9 cellular contexts compared by ENCODE assay signal in the genomic region with DNA sequence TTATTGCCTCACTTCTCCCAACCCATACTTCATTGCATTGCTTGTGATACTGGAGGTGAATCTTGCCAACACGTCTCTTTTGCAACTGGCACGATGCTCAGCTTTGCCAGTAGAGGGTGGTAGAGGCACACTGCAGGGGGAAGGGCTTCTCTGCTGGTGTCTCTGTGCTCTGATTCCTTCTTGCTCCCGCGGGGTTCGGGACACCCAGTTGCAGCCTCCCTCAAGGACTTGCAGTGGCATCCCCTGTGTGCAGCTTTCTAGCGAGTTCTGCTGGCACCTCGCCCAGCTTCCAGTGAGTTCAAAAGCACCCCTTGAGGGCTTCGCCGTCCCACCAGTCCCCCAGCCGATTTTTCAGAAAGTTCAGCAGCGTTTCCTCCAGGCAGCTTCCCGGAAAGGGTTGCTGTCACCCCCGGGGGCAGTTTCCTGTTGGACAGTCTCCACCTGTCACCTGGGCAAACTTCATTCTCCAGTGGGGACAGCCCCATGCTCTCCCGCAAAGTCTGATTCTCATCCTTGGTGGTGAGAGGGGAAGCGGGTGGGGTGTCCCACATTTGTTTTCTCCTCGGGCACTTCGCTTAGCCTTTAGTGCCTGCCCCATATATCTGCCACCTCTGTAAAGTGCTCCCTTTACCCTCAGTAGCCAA. TPM values are rescaled to one million over a fixed set of nuclear protein-coding genes. Genes with fewer than 3 reads are reported as not detected.
DNase-seq lines count a peak whose midpoint lies in the region; ATAC-seq, FAIRE-seq and TF ChIP-seq lines count a peak whose summit lies in the region.
"Had no signal": no experiment of that assay in that cellular context is flagged by ENCODE, and none has a peak within 500 bp of the region (broad histone marks: within the 10 kb centered on the region; RNA-seq: fewer than 3 reads in every experiment).

No MANE protein-coding gene starts in this region.

- peak; percentile 73 for ATAC-seq in HG03521 (IDR thresholded peaks at IDR 0.05; ENCODE audit: unreplicated experiment)
- ATAC-seq in activated CD8-positive, alpha-beta T cell treated with anti-CD3 and anti-CD28 coated beads for 36 hours: peak; percentile 88

- no peak overlapping the region for H3K4ac ChIP-seq in H1 (replicated peaks; ENCODE audit: insufficient read length, low read depth, low read length)

- no peak overlapping the region for H2BK5ac ChIP-seq in H1 (ENCODE audit: low read depth, low read length)

- peak overlapping the region in 1 of 2 experiments; percentile 59; a peak in 3 of 4 replicates for H3K4me2 ChIP-seq in H1 (ENCODE audit: insufficient read depth in 1 of 2, low read depth in 2 of 2, low read length in 2 of 2)

- H3K79me1 ChIP-seq in H1 (ENCODE audit: low read depth, low read length): no peaks in the 10 kb centered on the region

- H2AFZ ChIP-seq in H1 (ENCODE audit: low read length): peak overlapping the region; percentile 87; the same call in 1 of the 2 replicates

- DNase-seq in BJ (ENCODE audit: low read depth) (no peak), GM19238 (ENCODE audit: insufficient read length, low spot score) (peak; percentile 33), NCI-H82 (lab: John Stamatoyannopoulos, UW) (peak; percentile 81), H1 (ENCODE audit: low read depth in 1 of 2, low spot score in 2 of 2) (peak in 1 of 2 experiments; percentile 80)
- DNase-seq in activated CD8-positive, alpha-beta T cell treated with anti-CD3 and anti-CD28 coated beads for 36 hours: peak; percentile 67
- peak; percentile 33 to 34 for DNase-seq in stimulated activated CD8-positive, alpha-beta memory T cell treated with anti-CD3 and anti-CD28 coated beads, Interleukin-7, amount 100 ng/mL, for 4 hours (ENCODE audit: low read depth in 2 of 2)

- TF ChIP-seq CTCF in BJ (IDR thresholded peaks at IDR 0.05; ENCODE audit: insufficient read depth, low read depth, low read length) (peak; percentile 87), H1 (IDR thresholded peaks at IDR 0.05; ENCODE audit: control extremely low read depth in 1 of 3, insufficient read depth in 1 of 3, low read depth in 1 of 3, low read length in 3 of 3) (peak; percentile 93 to 100 (median 99))
- peak; percentile 81 for TF ChIP-seq CTCF in activated CD8-positive, alpha-beta T cell treated with anti-CD3 and anti-CD28 coated beads for 36 hours (IDR thresholded peaks at IDR 0.05)

- H3K27me3 ChIP-seq in BJ (ENCODE audit: control insufficient read depth, insufficient read depth, low read length): no peaks in the 10 kb centered on the region; the same call in 1 of the 2 replicates
- no peaks in the 10 kb centered on the region; a peak in 3 of 7 replicates for H3K27me3 ChIP-seq in H1 (replicated peaks in 1 of 4; ENCODE audit: control insufficient read depth in 3 of 4, extremely low read depth in 1 of 4, insufficient read depth in 3 of 4, low read length in 3 of 4)
- H3K27me3 ChIP-seq in mucosa of rectum (ENCODE audit: control insufficient read depth in 2 of 2, insufficient read depth in 2 of 2, low read length in 2 of 2): peaks cover 12 to 15% of the 10 kb centered on the region in 2 donors

- H3K27ac Mint-ChIP-seq in activated CD8-positive, alpha-beta T cell treated with anti-CD3 and anti-CD28 coated beads for 36 hours: no peak overlapping the region

- POLR2A ChIA-PET in BJ (lab: Charles Lee): no interaction called here
- POLR2A ChIA-PET in activated CD8-positive, alpha-beta T cell treated with anti-CD3 and anti-CD28 coated beads for 36 hours (lab: Charles Lee): no interaction called here
- POLR2A ChIA-PET in H1 (lab: Charles Lee; ENCODE audit: partially characterized antibody): no interaction called here

- TF ChIP-seq POLR2A in H1 (IDR thresholded peaks at IDR 0.05; ENCODE audit: control extremely low read depth in 1 of 2, low read depth in 2 of 2, low read length in 2 of 2): no peak

- H3K9me3 ChIP-seq in H1 (ENCODE audit: insufficient read depth in 2 of 2, low read depth in 1 of 2, low read length in 1 of 2) (no peaks in the 10 kb centered on the region), mucosa of rectum (ENCODE audit: control insufficient read depth in 2 of 2, low read length in 2 of 2) (no peaks in the 10 kb centered on the region)

- H3K23me2 ChIP-seq in H1 (ENCODE audit: low read depth, low read length): no peaks in the 10 kb centered on the region

- H3K4me3 ChIP-seq in BJ (ENCODE audit: low read depth, low read length) (no peak overlapping the region), H1 (ENCODE audit: extremely low read depth in 1 of 4, insufficient read depth in 2 of 4, low read depth in 3 of 4, low read length in 4 of 4) (peak overlapping the region in 1 of 4 experiments; percentile 46; a peak in 2 of 8 replicates), mucosa of rectum (ENCODE audit: low read length in 2 of 2) (peak overlapping the region; percentile 61 to 79)

- H4K91ac ChIP-seq in H1 (replicated peaks; ENCODE audit: insufficient read length, low read length): no peak overlapping the region

- peaks cover 7% of the 10 kb centered on the region for H3K27me3 Mint-ChIP-seq in activated CD8-positive, alpha-beta T cell treated with anti-CD3 and anti-CD28 coated beads for 36 hours

- H3K14ac ChIP-seq in H1 (ENCODE audit: insufficient read length): no peak overlapping the region

- no peak overlapping the region for H3K56ac ChIP-seq in H1 (replicated peaks; ENCODE audit: insufficient read length, low read depth, low read length)

- H3K18ac ChIP-seq in H1 (ENCODE audit: extremely low read depth, low read length): 0 out of 2 replicates have a peak overlapping the region, but pooled peaks have one; percentile 4

- TF ChIP-seq EP300 in H1 (IDR thresholded peaks at IDR 0.05; ENCODE audit: borderline replicate concordance in 1 of 2, low read depth in 2 of 2, low read length in 2 of 2): no peak

- H2BK120ac ChIP-seq in H1 (replicated peaks; ENCODE audit: low read depth, low read length): no peak overlapping the region

- H3K27ac ChIP-seq in H1 (ENCODE audit: low read depth, low read length) (no peak overlapping the region), mucosa of rectum (ENCODE audit: low read depth in 2 of 2, low read length in 2 of 2) (no peak overlapping the region)

- no peak overlapping the region for H2BK15ac ChIP-seq in H1 (ENCODE audit: low read length)

- H3K4me1 Mint-ChIP-seq in activated CD8-positive, alpha-beta T cell treated with anti-CD3 and anti-CD28 coated beads for 36 hours (ENCODE audit: low read depth): peaks cover 18% of the 10 kb centered on the region

- H3K36me3 ChIP-seq in BJ (ENCODE audit: control insufficient read depth, insufficient read depth, low read length): no peaks in the 10 kb centered on the region
- H3K36me3 ChIP-seq in H1 (ENCODE audit: control insufficient read depth in 2 of 4, insufficient read depth in 4 of 4, low read length in 3 of 4): no peaks in the 10 kb centered on the region
- H3K36me3 ChIP-seq in mucosa of rectum (ENCODE audit: control insufficient read depth in 2 of 2, insufficient read depth in 2 of 2, low read length in 2 of 2): no peaks in the 10 kb centered on the region

- H3K36me3 Mint-ChIP-seq in activated CD8-positive, alpha-beta T cell treated with anti-CD3 and anti-CD28 coated beads for 36 hours (ENCODE audit: low read depth): no peaks in the 10 kb centered on the region

- no peaks in the 10 kb centered on the region for H3K9me3 Mint-ChIP-seq in activated CD8-positive, alpha-beta T cell treated with anti-CD3 and anti-CD28 coated beads for 36 hours

- no peaks in the 10 kb centered on the region for H3K79me2 ChIP-seq in H1 (ENCODE audit: control insufficient read depth in 1 of 2, insufficient read depth in 2 of 2, low read length in 2 of 2)

- no peak overlapping the region for H4K5ac ChIP-seq in H1 (ENCODE audit: insufficient read length, low read depth, low read length)

- no peak overlapping the region for H2BK20ac ChIP-seq in H1 (ENCODE audit: low read length)

- intact Hi-C loops in activated CD8-positive, alpha-beta T cell treated with anti-CD3 and anti-CD28 coated beads for 36 hours (cut with micrococcal nuclease): loop anchor here (2.0 to 5.0 kb wide), 3 partner anchors 244 to 384 kb away; no protein-coding TSS in a partner anchor

- H2BK12ac ChIP-seq in H1 (ENCODE audit: low read depth, low read length): no peak overlapping the region

- no peaks in the 10 kb centered on the region for H4K20me1 ChIP-seq in H1 (replicated peaks in 1 of 2; ENCODE audit: control insufficient read depth in 1 of 2, insufficient read depth in 2 of 2, low read length in 2 of 2)

- no peak overlapping the region for H2AK5ac ChIP-seq in H1 (ENCODE audit: low read depth, low read length)

- H3K23ac ChIP-seq in H1 (ENCODE audit: insufficient read length): no peak overlapping the region

- H3K9ac ChIP-seq in H1 (replicated peaks in 1 of 4; ENCODE audit: extremely low read depth in 1 of 4, low read depth in 3 of 4, low read length in 3 of 4) (no peak overlapping the region), mucosa of rectum (ENCODE audit: low read depth in 1 of 2, low read length in 2 of 2) (peak overlapping the region; percentile 58 to 68)

- peaks cover 0 to 2% (median 1%) of the 10 kb centered on the region in 4 experiments; a peak in 2 of 7 replicates for H3K4me1 ChIP-seq in H1 (replicated peaks in 1 of 4; ENCODE audit: control insufficient read depth in 3 of 4, insufficient read depth in 4 of 4, low read length in 3 of 4)
- peaks cover 0 to 3% of the 10 kb centered on the region in 2 donors for H3K4me1 ChIP-seq in mucosa of rectum (ENCODE audit: control insufficient read depth in 2 of 2, insufficient read depth in 2 of 2, low read length in 2 of 2)

- peak overlapping the region; percentile 66 for H3K4me3 Mint-ChIP-seq in activated CD8-positive, alpha-beta T cell treated with anti-CD3 and anti-CD28 coated beads for 36 hours

- CTCF ChIA-PET in BJ (lab: Yijun Ruan, JAX) (interaction anchor here (0.7 to 4.2 kb wide), 13 partner anchors 11 to 666 kb away, joined by 3 to 71 read pairs (median 6); no protein-coding TSS in a partner anchor), H1 (lab: Charles Lee; ENCODE audit: partially characterized antibody) (interaction anchor here (0.6 to 6.6 kb wide), 60 partner anchors 8 to 655 kb away, joined by 3 to 64 read pairs (median 6); partner anchors contain the start of gene MARCO)
- CTCF ChIA-PET in activated CD8-positive, alpha-beta T cell treated with anti-CD3 and anti-CD28 coated beads for 36 hours (lab: Charles Lee): interaction anchor here (0.7 to 4.9 kb wide), 31 partner anchors 9 to 836 kb away, joined by 3 to 48 read pairs (median 4); no protein-coding TSS in a partner anchor

- FAIRE-seq in H1 (lab: Jason Lieb, UNC): peak; percentile 84

- no peak overlapping the region for H4K8ac ChIP-seq in H1 (ENCODE audit: extremely low read depth, insufficient read depth, low read length)

- WGBS in H1 (ENCODE audit: extremely low coverage in 1 of 2, insufficient coverage in 1 of 2, insufficient read length in 1 of 2, insufficient replicate concordance in 2 of 2, low coverage in 1 of 2, low lambda C conversion rate in 2 of 2, missing lambda C conversion rate in 1 of 2), 2 experiments: 51% methylated on average over 17 of the region's 17 CpGs; no CpG with 5 or more reads in 1 of the 2 experiments

- peak; percentile 96 to 97 for TF ChIP-seq RAD21 in H1 (IDR thresholded peaks at IDR 0.05 in 1 of 2, conservative IDR thresholded peaks at IDR 0.05 in 1 of 2; ENCODE audit: low read depth in 2 of 2, low read length in 2 of 2)

RNA-seq across cellular contexts. Expression of gene EN1, which starts 35.4 kb away (rescaled TPM):
- polyA plus RNA-seq in BJ (2011; rRNA removed) (not detected in 2 replicates), H1 (2011; rRNA removed) (not detected in 2 replicates)
- polyA minus RNA-seq in BJ (2011; rRNA and poly(A)+ RNA removed): not detected in 2 replicates
- not detected for total RNA-seq in activated CD8-positive, alpha-beta T cell treated with anti-CD3 and anti-CD28 coated beads for 36 hours
- not detected in 2 replicates for total RNA-seq in H1 (2021; fragmentation: NEBNext Ultra II Directional; extraction: Animal tissue kit (Norgen Biotek cat#: 25700))
- polyA plus RNA-seq in H1 (2011; cell fraction: cytosol; rRNA removed): not detected
- not detected for polyA plus RNA-seq in H1 (2011; cell fraction: nucleus; rRNA removed)
- polyA plus RNA-seq in H1 (2012, experiment 1 of 2): 0.48 TPM in 1 of 4 replicates, not detected in the others
- polyA plus RNA-seq in H1 (2012, experiment 2 of 2): not detected
- not detected for polyA plus RNA-seq in H1 (2013, experiment 1 of 2)
- polyA plus RNA-seq in H1 (2013, experiment 2 of 2): 0.04 TPM
- not detected in 2 replicates for polyA minus RNA-seq in H1 (2011; rRNA and poly(A)+ RNA removed)
- not detected for polyA minus RNA-seq in H1 (2011; cell fraction: cytosol; rRNA and poly(A)+ RNA removed)
- not detected for polyA minus RNA-seq in H1 (2011; cell fraction: nucleus; rRNA and poly(A)+ RNA removed)
- total RNA-seq: T-helper 1 cell treated with Interleukin-12 subunit alpha and Interleukin-12 subunit beta and Interleukin-4 antibody, amounts not matched to agents 30 ng/mL and 1 ng/mL, for 36 hours had no signal

RNA-seq across cellular contexts. Expression of gene MARCO, which starts 59.2 kb away (rescaled TPM):
- polyA plus RNA-seq in BJ (2011; rRNA removed): not detected in 2 replicates
- not detected in 2 replicates for polyA minus RNA-seq in BJ (2011; rRNA and poly(A)+ RNA removed)
- total RNA-seq in activated CD8-positive, alpha-beta T cell treated with anti-CD3 and anti-CD28 coated beads for 36 hours: not detected
- total RNA-seq in H1 (2021; fragmentation: NEBNext Ultra II Directional; extraction: Animal tissue kit (Norgen Biotek cat#: 25700)): not detected in 2 replicates
- not detected in 2 replicates for polyA plus RNA-seq in H1 (2011; rRNA removed)
- polyA plus RNA-seq in H1 (2011; cell fraction: cytosol; rRNA removed): not detected
- polyA plus RNA-seq in H1 (2011; cell fraction: nucleus; rRNA removed): not detected
- polyA plus RNA-seq in H1 (2012, experiment 1 of 2): not detected in 4 replicates
- polyA plus RNA-seq in H1 (2012, experiment 2 of 2): not detected
- polyA plus RNA-seq in H1 (2013, experiment 1 of 2): not detected
- polyA plus RNA-seq in H1 (2013, experiment 2 of 2): not detected
- not detected in 2 replicates for polyA minus RNA-seq in H1 (2011; rRNA and poly(A)+ RNA removed)
- polyA minus RNA-seq in H1 (2011; cell fraction: cytosol; rRNA and poly(A)+ RNA removed): not detected
- not detected for polyA minus RNA-seq in H1 (2011; cell fraction: nucleus; rRNA and poly(A)+ RNA removed)
- total RNA-seq: T-helper 1 cell treated with Interleukin-12 subunit alpha and Interleukin-12 subunit beta and Interleukin-4 antibody, amounts not matched to agents 30 ng/mL and 1 ng/mL, for 36 hours had no signal

Comparison
In these comparisons a context has a peak if more than half of its experiments do, and no peak if none do; other contexts are left out.
1. H3K9ac ChIP-seq: peak in mucosa of rectum (2 of 2); none in H1 (0 of 4).
2. Peak in every context shown above with its lines, with median percentiles within 50 percentile points of each other: CTCF ChIP-seq.